8 cellular contexts compared by ENCODE assay signal in the genomic region with DNA sequence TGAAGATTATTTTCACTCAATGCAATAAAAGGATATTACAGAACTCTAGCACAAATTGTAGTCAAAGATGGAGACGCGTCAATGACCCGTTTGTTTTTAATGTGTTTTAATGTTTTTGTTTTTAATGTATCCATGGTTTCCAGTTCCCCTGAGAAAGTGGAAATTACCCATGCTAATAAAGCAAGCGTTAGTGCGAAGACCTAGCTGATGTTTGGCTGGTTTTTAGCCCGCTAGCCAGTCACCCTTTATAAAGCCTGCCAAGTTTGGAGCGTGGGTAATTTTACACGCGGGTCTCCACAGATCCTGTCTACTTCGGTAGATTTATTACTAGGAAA. TPM values are rescaled to one million over a fixed set of nuclear protein-coding genes. Genes with fewer than 3 reads are reported as not detected.
A peak's percentile ranks its signal among the peaks of the same experiment; 100 is the strongest.
DNase-seq lines count a peak whose midpoint lies in the region; ATAC-seq and TF ChIP-seq lines count a peak whose summit lies in the region.

No MANE protein-coding gene starts in this region.

- intact Hi-C loops in CD4-positive, alpha-beta memory T cell (cut with micrococcal nuclease): loop anchor here (1.0 to 5.0 kb wide), 7 partner anchors 58 to 1938 kb away; partner anchors contain the start of genes AFG3L2, CEP192, CEP76 and IMPA2

- peak overlapping the region; percentile 100 for H3K4me3 Mint-ChIP-seq in CD4-positive, alpha-beta memory T cell
- H3K4me3 Mint-ChIP-seq in activated CD4-positive, alpha-beta memory T cell treated with anti-CD3 and anti-CD28 coated beads, Interleukin-2, amount 10 ng/mL, durations not matched to agents 7 days and 5 days: peak overlapping the region; percentile 99

- ATAC-seq in GM19468 (IDR thresholded peaks at IDR 0.05; ENCODE audit: extremely low read depth, unreplicated experiment): peak; percentile 11

- no peaks in the 10 kb centered on the region for H3K36me3 ChIP-seq in CD4-positive, alpha-beta memory T cell (ENCODE audit: insufficient read depth, low read length)
- no peaks in the 10 kb centered on the region for H3K36me3 ChIP-seq in cardiac muscle cell
- H3K36me3 ChIP-seq in rectal smooth muscle tissue (ENCODE audit: control insufficient read depth, insufficient read depth, low read length): no peaks in the 10 kb centered on the region

- peaks cover 32% of the 10 kb centered on the region for H3K4me1 ChIP-seq in CD4-positive, alpha-beta memory T cell (ENCODE audit: insufficient read depth, low read length)
- H3K4me1 ChIP-seq in cardiac muscle cell (ENCODE audit: low read depth): peaks cover 9% of the 10 kb centered on the region
- peaks cover 12% of the 10 kb centered on the region for H3K4me1 ChIP-seq in rectal smooth muscle tissue (ENCODE audit: control insufficient read depth, insufficient read depth, low read length)

- peaks cover 0 to 32% of the 10 kb centered on the region in 2 donors for H3K36me3 Mint-ChIP-seq in CD4-positive, alpha-beta memory T cell
- peaks cover 10% of the 10 kb centered on the region for H3K36me3 Mint-ChIP-seq in activated CD4-positive, alpha-beta memory T cell treated with anti-CD3 and anti-CD28 coated beads, Interleukin-2, amount 10 ng/mL, durations not matched to agents 7 days and 5 days (ENCODE audit: low read depth)

- DNase-seq in CD4-positive, alpha-beta memory T cell: peak in 1 of 5 donors; percentile 80
- DNase-seq in HL-60 (ENCODE audit: low read depth in 1 of 2, low spot score in 1 of 2) (peak in 1 of 2 experiments; percentile 29), cardiac muscle cell (ENCODE audit: low read depth in 1 of 2, low spot score in 1 of 2) (peak in 1 of 2 donors; percentile 83), cortex of kidney (lab: John Stamatoyannopoulos, UW) (no peak), pons (ENCODE audit: low spot score) (no peak)
- no peak for DNase-seq in activated CD4-positive, alpha-beta memory T cell treated with anti-CD3 and anti-CD28 coated beads, Interleukin-2, amount 10 ng/mL, durations not matched to agents 7 days and 5 days

- H3K4me1 Mint-ChIP-seq in CD4-positive, alpha-beta memory T cell: peaks cover 16 to 57% (median 32%) of the 10 kb centered on the region in 4 donors
- peaks cover 29% of the 10 kb centered on the region for H3K4me1 Mint-ChIP-seq in activated CD4-positive, alpha-beta memory T cell treated with anti-CD3 and anti-CD28 coated beads, Interleukin-2, amount 10 ng/mL, durations not matched to agents 7 days and 5 days

- no peaks in the 10 kb centered on the region for H3K27me3 ChIP-seq in CD4-positive, alpha-beta memory T cell (ENCODE audit: insufficient read depth, low read length)
- no peaks in the 10 kb centered on the region for H3K27me3 ChIP-seq in HL-60 (ENCODE audit: insufficient read depth, poor library complexity, severe bottlenecking)
- no peaks in the 10 kb centered on the region for H3K27me3 ChIP-seq in cardiac muscle cell
- no peaks in the 10 kb centered on the region for H3K27me3 ChIP-seq in rectal smooth muscle tissue (ENCODE audit: control insufficient read depth, insufficient read depth, low read length)

- peak overlapping the region; percentile 100 for H3K27ac Mint-ChIP-seq in CD4-positive, alpha-beta memory T cell
- H3K27ac Mint-ChIP-seq in activated CD4-positive, alpha-beta memory T cell treated with anti-CD3 and anti-CD28 coated beads, Interleukin-2, amount 10 ng/mL, durations not matched to agents 7 days and 5 days: peak overlapping the region; percentile 99

- CTCF ChIA-PET in CD4-positive, alpha-beta memory T cell (lab: Charles Lee; ENCODE audit: partially characterized antibody): interaction anchor here (1.0 to 1.2 kb wide), 2 partner anchors 99 to 145 kb away, joined by 3 to 4 read pairs; no protein-coding TSS in a partner anchor
- CTCF ChIA-PET in activated CD4-positive, alpha-beta memory T cell treated with anti-CD3 and anti-CD28 coated beads, Interleukin-2, amount 10 ng/mL, durations not matched to agents 7 days and 5 days (lab: Charles Lee): no interaction called here

- no peak for TF ChIP-seq CTCF in HL-60 (IDR thresholded peaks at IDR 0.05; ENCODE audit: insufficient read depth, low read length)
- no peak for TF ChIP-seq CTCF in cardiac muscle cell (IDR thresholded peaks at IDR 0.05; ENCODE audit: low read depth, low read length)

- peaks cover 0 to 3% (median 0%) of the 10 kb centered on the region in 8 donors for H3K9me3 Mint-ChIP-seq in CD4-positive, alpha-beta memory T cell
- no peaks in the 10 kb centered on the region for H3K9me3 Mint-ChIP-seq in activated CD4-positive, alpha-beta memory T cell treated with anti-CD3 and anti-CD28 coated beads, Interleukin-2, amount 10 ng/mL, durations not matched to agents 7 days and 5 days

- H3K9ac ChIP-seq in rectal smooth muscle tissue (ENCODE audit: low read length): peak overlapping the region; percentile 42

- POLR2A ChIA-PET in CD4-positive, alpha-beta memory T cell (lab: Charles Lee; ENCODE audit: partially characterized antibody): interaction anchor here (0.6 to 4.7 kb wide), 11 partner anchors 10 to 1937 kb away, joined by 3 to 34 read pairs (median 4); partner anchors contain the start of genes AFG3L2, IMPA2, MPPE1 and NAPG
- POLR2A ChIA-PET in activated CD4-positive, alpha-beta memory T cell treated with anti-CD3 and anti-CD28 coated beads, Interleukin-2, amount 10 ng/mL, durations not matched to agents 7 days and 5 days (lab: Charles Lee): interaction anchor here (0.8 to 3.0 kb wide), 9 partner anchors 10 to 1936 kb away, joined by 3 to 25 read pairs (median 3); partner anchors contain the start of genes GNAL, IMPA2 and MPPE1

- H3K27me3 Mint-ChIP-seq in CD4-positive, alpha-beta memory T cell: no peaks in the 10 kb centered on the region
- peaks cover 7% of the 10 kb centered on the region for H3K27me3 Mint-ChIP-seq in activated CD4-positive, alpha-beta memory T cell treated with anti-CD3 and anti-CD28 coated beads, Interleukin-2, amount 10 ng/mL, durations not matched to agents 7 days and 5 days

- peak overlapping the region; percentile 47 to 71 for H3K4me3 ChIP-seq in CD4-positive, alpha-beta memory T cell (ENCODE audit: low read length in 2 of 2)
- H3K4me3 ChIP-seq in HL-60 (replicated peaks; ENCODE audit: insufficient read depth, low read length) (peak overlapping the region; percentile 72), cardiac muscle cell (peak overlapping the region; percentile 88), rectal smooth muscle tissue (ENCODE audit: low read length) (peak overlapping the region; percentile 81)

- H3K27ac ChIP-seq in CD4-positive, alpha-beta memory T cell (ENCODE audit: low read depth, low read length): peak overlapping the region; percentile 98
- H3K27ac ChIP-seq in HL-60 (replicated peaks): peak overlapping the region; percentile 91
- H3K27ac ChIP-seq in cardiac muscle cell: peak overlapping the region; percentile 85
- peak overlapping the region; percentile 93 for H3K27ac ChIP-seq in rectal smooth muscle tissue (ENCODE audit: low read depth, low read length)

- no peaks in the 10 kb centered on the region for H3K9me3 ChIP-seq in CD4-positive, alpha-beta memory T cell (ENCODE audit: control insufficient read depth in 1 of 2, low read length in 2 of 2)
- no peaks in the 10 kb centered on the region for H3K9me3 ChIP-seq in cardiac muscle cell (ENCODE audit: low read depth)

RNA-seq across cellular contexts. Expression of gene CHMP1B, which starts 0.4 kb away (rescaled TPM):
- total RNA-seq in CD4-positive, alpha-beta memory T cell: 10 to 100 TPM; 44.3 to 46.9 TPM
- 10 to 100 TPM; 44.1 to 65.6 TPM for polyA plus RNA-seq in CD4-positive, alpha-beta memory T cell
- 10 to 100 TPM; 26.8 to 28.0 TPM for total RNA-seq in activated CD4-positive, alpha-beta memory T cell treated with anti-CD3 and anti-CD28 coated beads, Interleukin-2, amount 10 ng/mL, durations not matched to agents 7 days and 5 days
- total RNA-seq in cardiac muscle cell: 42.8 TPM in 2 replicates
- 46.9 and 52.7 TPM in 2 replicates for polyA plus RNA-seq in cardiac muscle cell

RNA-seq across cellular contexts. Expression of gene MPPE1, which starts 57.3 kb away (rescaled TPM):
- 10 to 100 TPM; 75.3 to 79.7 TPM for total RNA-seq in CD4-positive, alpha-beta memory T cell
- 10 to 100 TPM; 28.5 to 43.9 TPM for polyA plus RNA-seq in CD4-positive, alpha-beta memory T cell
- 10 to 100 TPM; 51.0 to 54.4 TPM for total RNA-seq in activated CD4-positive, alpha-beta memory T cell treated with anti-CD3 and anti-CD28 coated beads, Interleukin-2, amount 10 ng/mL, durations not matched to agents 7 days and 5 days
- 11.2 and 14.0 TPM in 2 replicates for total RNA-seq in cardiac muscle cell
- 34.4 and 44.1 TPM in 2 replicates for polyA plus RNA-seq in cardiac muscle cell
